ENCODE assay signal across 1 cellular context in genomic region chr16:2483939-2484897, GRCh38.
TF ChIP-seq lines count a peak whose summit lies in the region.

No MANE protein-coding gene starts in this region.

TF ChIP-seq in IMR-90, 13 proteins besides CTCF, POLR2A, EP300 and RAD21:
- TF ChIP-seq FOS (IDR thresholded peaks at IDR 0.05; ENCODE audit: low read depth, low read length) (no peak), RCOR1 (IDR thresholded peaks at IDR 0.05; ENCODE audit: insufficient replicate concordance, low read length) (no peak), CEBPB (IDR thresholded peaks at IDR 0.05; ENCODE audit: low read depth, low read length) (no peak), MAZ (IDR thresholded peaks at IDR 0.05; ENCODE audit: borderline replicate concordance, low read depth, low read length) (no peak), USF2 (IDR thresholded peaks at IDR 0.05; ENCODE audit: low read depth, low read length) (no peak), RFX5 (IDR thresholded peaks at IDR 0.05; ENCODE audit: low read depth, low read length) (no peak), MXI1 (IDR thresholded peaks at IDR 0.05; ENCODE audit: borderline replicate concordance, low read depth, low read length) (no peak), MAFK (IDR thresholded peaks at IDR 0.05; ENCODE audit: low read depth, low read length) (no peak), SMC3 (IDR thresholded peaks at IDR 0.05; ENCODE audit: low read depth, low read length) (no peak), BHLHE40 (IDR thresholded peaks at IDR 0.05; ENCODE audit: low read depth, low read length) (no peak), NFE2L2 (IDR thresholded peaks at IDR 0.05; ENCODE audit: low read depth, low read length) (no peak), CHD1 (IDR thresholded peaks at IDR 0.05; ENCODE audit: low read depth, low read length) (no peak)
- TF ChIP-seq, protein P1, sequence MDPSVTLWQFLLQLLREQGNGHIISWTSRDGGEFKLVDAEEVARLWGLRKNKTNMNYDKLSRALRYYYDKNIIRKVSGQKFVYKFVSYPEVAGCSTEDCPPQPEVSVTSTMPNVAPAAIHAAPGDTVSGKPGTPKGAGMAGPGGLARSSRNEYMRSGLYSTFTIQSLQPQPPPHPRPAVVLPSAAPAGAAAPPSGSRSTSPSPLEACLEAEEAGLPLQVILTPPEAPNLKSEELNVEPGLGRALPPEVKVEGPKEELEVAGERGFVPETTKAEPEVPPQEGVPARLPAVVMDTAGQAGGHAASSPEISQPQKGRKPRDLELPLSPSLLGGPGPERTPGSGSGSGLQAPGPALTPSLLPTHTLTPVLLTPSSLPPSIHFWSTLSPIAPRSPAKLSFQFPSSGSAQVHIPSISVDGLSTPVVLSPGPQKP (IDR thresholded peaks at IDR 0.05; ENCODE audit: borderline replicate concordance, low read depth, low read length), result no peak
